In the genomic region with DNA sequence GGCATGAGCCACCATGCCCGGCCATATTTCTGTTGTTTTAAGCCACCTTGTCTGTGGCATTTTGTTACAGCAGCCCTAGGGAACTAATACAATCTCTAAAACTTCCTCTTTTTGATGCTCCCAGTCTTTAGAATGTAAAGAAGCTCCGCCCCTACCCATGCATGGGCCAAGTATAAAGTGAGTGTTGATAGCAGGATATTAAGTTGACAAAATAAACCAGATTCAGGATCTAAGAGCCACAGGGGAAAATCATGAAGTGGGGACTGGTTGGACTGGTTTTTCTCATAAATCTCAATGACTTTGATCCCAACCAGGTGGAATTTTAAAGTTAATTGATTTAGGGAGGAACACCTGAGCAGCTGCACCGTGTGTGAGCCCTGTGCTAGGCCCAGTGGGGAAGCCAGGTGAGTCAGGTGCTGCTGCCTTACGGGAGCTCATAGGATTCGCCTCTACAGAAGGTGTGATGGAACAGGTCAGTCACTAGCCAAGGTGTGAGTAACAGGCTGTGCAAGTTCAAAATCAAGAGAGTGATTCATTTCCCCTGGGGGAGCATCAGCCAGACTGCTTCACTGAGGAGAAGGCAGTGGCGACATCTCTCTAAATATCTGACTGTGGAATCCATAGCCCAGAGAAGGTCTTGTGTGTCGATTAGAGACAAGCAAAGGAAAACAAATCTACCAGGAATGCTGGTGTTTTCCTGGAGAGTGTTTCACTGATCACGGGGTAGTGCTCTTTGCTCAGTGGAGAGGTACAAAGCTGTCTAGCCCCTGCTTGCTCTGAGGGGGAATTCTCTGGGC, we compare ENCODE assay signal across 9 cellular contexts. TPM values are rescaled to one million over a fixed set of nuclear protein-coding genes. Genes with fewer than 3 reads are reported as not detected.
DNase-seq lines count a peak whose midpoint lies in the region; ATAC-seq, FAIRE-seq and TF ChIP-seq lines count a peak whose summit lies in the region.
"Had no signal": no experiment of that assay in that cellular context is flagged by ENCODE, and none has a peak within 500 bp of the region (broad histone marks: within the 10 kb centered on the region; RNA-seq: fewer than 3 reads in every experiment).

No MANE protein-coding gene starts in this region.

- TF ChIP-seq CTCF in esophagus squamous epithelium (IDR thresholded peaks at IDR 0.05): no peak

- H3K27me3 Mint-ChIP-seq in activated CD4-positive, alpha-beta T cell treated with anti-CD3 and anti-CD28 coated beads, Interleukin-2, amount 10 ng/mL, durations not matched to agents 7 days and 5 days: peaks cover 8% of the 10 kb centered on the region
- peaks cover 5 to 8% of the 10 kb centered on the region in 2 donors for H3K27me3 Mint-ChIP-seq in stimulated activated naive B cell treated with anti-CD40 and anti-IgM and Interleukin-4, amounts not matched to agents 10 μg/mL and 1 μg/mL and 100 μg/mL, for 72 hours

- peaks cover 4% of the 10 kb centered on the region for H3K4me1 Mint-ChIP-seq in activated CD4-positive, alpha-beta T cell treated with anti-CD3 and anti-CD28 coated beads, Interleukin-2, amount 10 ng/mL, durations not matched to agents 7 days and 5 days
- peaks cover 33 to 35% of the 10 kb centered on the region in 2 donors for H3K4me1 Mint-ChIP-seq in stimulated activated naive B cell treated with anti-CD40 and anti-IgM and Interleukin-4, amounts not matched to agents 10 μg/mL and 1 μg/mL and 100 μg/mL, for 72 hours

- peak; percentile 62 for ATAC-seq in stimulated activated naive B cell treated with anti-CD40 and anti-IgM and Interleukin-4, amounts not matched to agents 10 μg/mL and 1 μg/mL and 100 μg/mL, for 72 hours (replicated peaks)

- no peaks in the 10 kb centered on the region for H3K36me3 Mint-ChIP-seq in activated CD4-positive, alpha-beta T cell treated with anti-CD3 and anti-CD28 coated beads, Interleukin-2, amount 10 ng/mL, durations not matched to agents 7 days and 5 days (ENCODE audit: low read depth)
- H3K36me3 Mint-ChIP-seq in stimulated activated naive B cell treated with anti-CD40 and anti-IgM and Interleukin-4, amounts not matched to agents 10 μg/mL and 1 μg/mL and 100 μg/mL, for 72 hours: no peaks in the 10 kb centered on the region

- CTCF ChIA-PET in activated CD4-positive, alpha-beta T cell treated with anti-CD3 and anti-CD28 coated beads, Interleukin-2, amount 10 ng/mL, durations not matched to agents 7 days and 5 days (lab: Charles Lee): no interaction called here

- H3K36me3 ChIP-seq in esophagus squamous epithelium: no peaks in the 10 kb centered on the region

- TF ChIP-seq POLR2A in esophagus squamous epithelium (IDR thresholded peaks at IDR 0.05) (no peak), GM12891 (IDR thresholded peaks at IDR 0.05; ENCODE audit: low read depth, low read length) (no peak)

- POLR2A ChIA-PET in activated CD4-positive, alpha-beta T cell treated with anti-CD3 and anti-CD28 coated beads, Interleukin-2, amount 10 ng/mL, durations not matched to agents 7 days and 5 days (lab: Charles Lee): no interaction called here

- intact Hi-C loops in esophagus squamous epithelium (cut with DNase I): loop anchor here (5.0 kb wide), 1 partner anchor 47 kb away; no protein-coding TSS in a partner anchor

- WGBS in esophagus squamous epithelium, 2 donors: 28 to 39% methylated on average over 5 to 8 of the region's 8 CpGs

- H3K27ac ChIP-seq in esophagus squamous epithelium (peak overlapping the region; percentile 39 to 57 (median 49)), caudate nucleus (ENCODE audit: low read depth, low read length) (no peak overlapping the region)

- peak; percentile 42 for DNase-seq in activated CD4-positive, alpha-beta T cell treated with anti-CD3 and anti-CD28 coated beads for 48 hours
- no peak for DNase-seq in activated CD4-positive, alpha-beta T cell treated with anti-CD3 and anti-CD28 coated beads, Interleukin-2, amount 10 ng/mL, durations not matched to agents 7 days and 5 days
- DNase-seq in NCI-H748 (lab: John Stamatoyannopoulos, UW; ENCODE audit: unreplicated experiment): peak; percentile 84
- no peak for DNase-seq in esophagus squamous epithelium (lab: John Stamatoyannopoulos, UW)
- DNase-seq in stimulated activated naive B cell treated with anti-CD40 and anti-IgM and Interleukin-4, amounts not matched to agents 10 μg/mL and 1 μg/mL and 100 μg/mL, for 72 hours: no peak
- DNase-seq in NCI-H524 (lab: John Stamatoyannopoulos, UW): no peak
- DNase-seq in caudate nucleus (lab: John Stamatoyannopoulos, UW): no peak
- no peak for DNase-seq in GM12891 (ENCODE audit: insufficient read length, low spot score)

- no peaks in the 10 kb centered on the region for H3K9me3 Mint-ChIP-seq in activated CD4-positive, alpha-beta T cell treated with anti-CD3 and anti-CD28 coated beads, Interleukin-2, amount 10 ng/mL, durations not matched to agents 7 days and 5 days
- H3K9me3 Mint-ChIP-seq in stimulated activated naive B cell treated with anti-CD40 and anti-IgM and Interleukin-4, amounts not matched to agents 10 μg/mL and 1 μg/mL and 100 μg/mL, for 72 hours: peaks cover 0 to 1% of the 10 kb centered on the region in 2 donors

- H3K4me3 Mint-ChIP-seq in activated CD4-positive, alpha-beta T cell treated with anti-CD3 and anti-CD28 coated beads, Interleukin-2, amount 10 ng/mL, durations not matched to agents 7 days and 5 days: no peak overlapping the region
- no peak overlapping the region for H3K4me3 Mint-ChIP-seq in stimulated activated naive B cell treated with anti-CD40 and anti-IgM and Interleukin-4, amounts not matched to agents 10 μg/mL and 1 μg/mL and 100 μg/mL, for 72 hours

- no peak for FAIRE-seq in GM12891 (lab: Jason Lieb, UNC)

- H3K27ac Mint-ChIP-seq in activated CD4-positive, alpha-beta T cell treated with anti-CD3 and anti-CD28 coated beads, Interleukin-2, amount 10 ng/mL, durations not matched to agents 7 days and 5 days: no peak overlapping the region
- no peak overlapping the region for H3K27ac Mint-ChIP-seq in stimulated activated naive B cell treated with anti-CD40 and anti-IgM and Interleukin-4, amounts not matched to agents 10 μg/mL and 1 μg/mL and 100 μg/mL, for 72 hours

- peaks cover 11 to 35% (median 16%) of the 10 kb centered on the region in 3 donors for H3K4me1 ChIP-seq in esophagus squamous epithelium

- no peaks in the 10 kb centered on the region for H3K9me3 ChIP-seq in esophagus squamous epithelium

- H3K27me3 ChIP-seq in esophagus squamous epithelium: no peaks in the 10 kb centered on the region

- H3K4me3 ChIP-seq in esophagus squamous epithelium: no peak overlapping the region

TF ChIP-seq in GM12891, 5 proteins besides CTCF, POLR2A, EP300 and RAD21:
- TF ChIP-seq POLR2AphosphoS5 (IDR thresholded peaks at IDR 0.05; ENCODE audit: low read depth, low read length) (no peak), POU2F2 (IDR thresholded peaks at IDR 0.05; ENCODE audit: low read depth, low read length) (no peak), TAF1 (IDR thresholded peaks at IDR 0.05; ENCODE audit: low read depth, low read length) (no peak), SPI1 (IDR thresholded peaks at IDR 0.05; ENCODE audit: low read depth, low read length) (no peak), PAX5 (IDR thresholded peaks at IDR 0.05; ENCODE audit: insufficient read depth, low read length, severe bottlenecking) (no peak)

RNA-seq across cellular contexts. Expression of a gene that starts 29.2 kb away (rescaled TPM):
- not detected for total RNA-seq in activated CD4-positive, alpha-beta T cell treated with anti-CD3 and anti-CD28 coated beads, Interleukin-2, amount 10 ng/mL, durations not matched to agents 7 days and 5 days
- total RNA-seq in esophagus squamous epithelium: 10 to 100 TPM in 2 of 4 donors, 1 to 10 TPM in 2; 5.7 to 16.0 (median 10.2) TPM
- polyA plus RNA-seq in GM12891 (2012; ENCODE audit: low read depth, missing spikeins): 0.40 TPM
- total RNA-seq: mononuclear cell had no signal

Comparison
In these comparisons a context has a peak if more than half of its experiments do, and no peak if none do; other contexts are left out.
1. DNase-seq: peak in activated CD4-positive, alpha-beta T cell treated with anti-CD3 and anti-CD28 coated beads for 48 hours (single experiment) and NCI-H748 (single experiment); none in activated CD4-positive, alpha-beta T cell treated with anti-CD3 and anti-CD28 coated beads, Interleukin-2, amount 10 ng/mL, durations not matched to agents 7 days and 5 days (single experiment), esophagus squamous epithelium (single experiment), stimulated activated naive B cell treated with anti-CD40 and anti-IgM and Interleukin-4, amounts not matched to agents 10 μg/mL and 1 μg/mL and 100 μg/mL, for 72 hours (single experiment), NCI-H524 (0 of 2), caudate nucleus (0 of 61) and GM12891 (single experiment).
2. RNA of a gene that starts 29.2 kb away (total RNA-seq): 5.7 to 16.0 TPM in esophagus squamous epithelium; not detected in activated CD4-positive, alpha-beta T cell treated with anti-CD3 and anti-CD28 coated beads, Interleukin-2, amount 10 ng/mL, durations not matched to agents 7 days and 5 days; every median in the first group is over 4 times any median in the second.